ENCODE assay signal across 16 cellular contexts in the genomic region with DNA sequence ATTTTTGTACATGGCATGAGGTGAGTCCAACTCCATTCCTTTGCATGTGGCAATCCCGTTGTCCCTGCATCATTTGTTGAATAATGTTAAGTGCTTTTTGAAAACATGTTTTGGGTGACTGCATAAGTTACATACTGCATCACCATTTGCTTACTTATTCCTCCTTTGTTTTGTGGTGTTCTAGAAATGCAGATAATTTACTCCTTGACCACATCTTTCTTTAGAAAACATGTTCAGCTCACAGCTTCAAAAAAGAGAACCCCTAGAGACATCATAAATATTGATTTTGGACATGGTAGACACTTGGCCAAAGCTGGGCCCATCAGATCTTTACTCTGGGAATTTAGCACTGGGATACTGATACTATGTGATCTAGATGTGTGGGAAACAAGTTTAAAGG.
DNase-seq lines count a peak whose midpoint lies in the region; ATAC-seq and TF ChIP-seq lines count a peak whose summit lies in the region.
"Had no signal": no experiment of that assay in that cellular context is flagged by ENCODE, and none has a peak within 500 bp of the region (broad histone marks: within the 10 kb centered on the region; RNA-seq: fewer than 3 reads in every experiment).

No MANE protein-coding gene starts in this region.

- H3K9me3 ChIP-seq in GM23248 (ENCODE audit: low read depth) (no peaks in the 10 kb centered on the region), adipocyte (ENCODE audit: control insufficient read depth, low read length) (peaks cover 25% of the 10 kb centered on the region), osteoblast (ENCODE audit: low read depth, low read length) (no peaks in the 10 kb centered on the region)

- H3K4me1 ChIP-seq in GM23248 (ENCODE audit: insufficient read depth) (peaks cover 27% of the 10 kb centered on the region), adipocyte (ENCODE audit: control insufficient read depth, insufficient read depth, low read length) (peaks cover 22% of the 10 kb centered on the region), osteoblast (ENCODE audit: insufficient read depth, low read length) (peaks cover 16% of the 10 kb centered on the region), mesendoderm (ENCODE audit: control insufficient read depth, low read depth, low read length) (no peaks in the 10 kb centered on the region)

- no peak overlapping the region for H4K8ac ChIP-seq in mesendoderm (ENCODE audit: low read depth, low read length)

- intact Hi-C loops in posterior cingulate gyrus (cut with DNase I) (no loop called here), left colon (cut with DNase I, micrococcal nuclease) (no loop called here)

- WGBS in GM23248 (ENCODE audit: low coverage in 1 of 2, low lambda C conversion rate in 2 of 2, missing lambda C conversion rate in 2 of 2), 2 experiments = 30 to 56% methylated on average over 1 of the region's 1 CpG
- no CpG with 5 or more reads among the region's 1 CpG for WGBS in mesendoderm (ENCODE audit: extremely low coverage, insufficient coverage, low lambda C conversion rate)

- H3F3A ChIP-seq in GM23248 (ENCODE audit: insufficient read depth) = peaks cover 46% of the 10 kb centered on the region

- H2BK15ac ChIP-seq in mesendoderm (replicated peaks; ENCODE audit: low read depth) = no peak overlapping the region

- no peaks in the 10 kb centered on the region for H4K20me1 ChIP-seq in GM23248 (ENCODE audit: insufficient read depth)
- H4K20me1 ChIP-seq in osteoblast (ENCODE audit: insufficient read depth, low read length) = no peaks in the 10 kb centered on the region

- H3K9me2 ChIP-seq in GM23248 (ENCODE audit: insufficient read depth) = no peaks in the 10 kb centered on the region

- H3K4me3 ChIP-seq in GM23248 (no peak overlapping the region), adipocyte (ENCODE audit: low read length) (peak overlapping the region; percentile 57), choroid plexus epithelial cell (ENCODE audit: low read depth, low read length) (no peak overlapping the region), osteoblast (ENCODE audit: insufficient read depth, low read length) (no peak overlapping the region), mesendoderm (ENCODE audit: low read length) (no peak overlapping the region)

- TF ChIP-seq CTCF in choroid plexus epithelial cell (conservative IDR thresholded peaks at IDR 0.05; ENCODE audit: low read depth, low read length) = no peak
- TF ChIP-seq CTCF in osteoblast (IDR thresholded peaks at IDR 0.05; ENCODE audit: extremely low read depth, low read depth, low read length) = no peak

- no peaks in the 10 kb centered on the region for H3K79me1 ChIP-seq in mesendoderm (ENCODE audit: low read length)

- H3K18ac ChIP-seq in mesendoderm (ENCODE audit: low read length) = no peak overlapping the region

- H3K4ac ChIP-seq in mesendoderm (ENCODE audit: low read depth, low read length) = no peak overlapping the region

- H3K23ac ChIP-seq in mesendoderm (ENCODE audit: low read length) = no peak overlapping the region

- H3K27me3 ChIP-seq in GM23248 (replicated peaks; ENCODE audit: insufficient read depth) = no peaks in the 10 kb centered on the region
- H3K27me3 ChIP-seq in adipocyte (replicated peaks; ENCODE audit: control insufficient read depth, insufficient read depth, low read length) = no peaks in the 10 kb centered on the region
- H3K27me3 ChIP-seq in osteoblast (ENCODE audit: insufficient read depth, low read length) = no peaks in the 10 kb centered on the region
- H3K27me3 ChIP-seq in mesendoderm (ENCODE audit: insufficient read depth, low read length, poor library complexity) = no peaks in the 10 kb centered on the region

- H2AFZ ChIP-seq in GM23248 = no peak overlapping the region
- H2AFZ ChIP-seq in osteoblast (ENCODE audit: low read length) = no peak overlapping the region

- ATAC-seq in left colon = no peak

- H3K56ac ChIP-seq in mesendoderm (ENCODE audit: low read length) = no peak overlapping the region

- peak; percentile 19 for DNase-seq in GM23248
- peak; percentile 64 for DNase-seq in adipocyte (ENCODE audit: low read depth)
- DNase-seq in choroid plexus epithelial cell (ENCODE audit: low read depth) = peak; percentile 23
- DNase-seq in osteoblast (ENCODE audit: insufficient read length, low spot score, missing footprints) = no peak
- DNase-seq in activated CD4-positive, CD25-positive, alpha-beta regulatory T cell (lab: John Stamatoyannopoulos, UW) = no peak
- DNase-seq in mesendoderm = no peak
- DNase-seq in posterior cingulate gyrus = no peak
- no peak for DNase-seq in left colon
- DNase-seq: CD4-positive, alpha-beta T cell; GF-D8; NCI-H146; NCI-H2081 treated with DMSO at 0.1 percent for 48 hours; NCI-H2227 treated with DMSO at 0.1 percent for 48 hours; NK-92 treated with Interleukin-12 subunit alpha and Interleukin-12 subunit beta, amount 100 ng/mL, for 24 hours; SHP77 had no signal

- H2BK5ac ChIP-seq in mesendoderm (ENCODE audit: low read length) = no peak overlapping the region

- no peak overlapping the region for H2BK120ac ChIP-seq in mesendoderm (ENCODE audit: low read depth, low read length)

- no peak overlapping the region for H4K5ac ChIP-seq in mesendoderm (ENCODE audit: low read length)

- H3K36me3 ChIP-seq in GM23248 (ENCODE audit: low read depth) (no peaks in the 10 kb centered on the region), adipocyte (ENCODE audit: control insufficient read depth, insufficient read depth, low read length, severe bottlenecking) (no peaks in the 10 kb centered on the region), osteoblast (ENCODE audit: insufficient read depth, low read length) (no peaks in the 10 kb centered on the region), mesendoderm (ENCODE audit: control insufficient read depth, insufficient read depth, low read length) (no peaks in the 10 kb centered on the region)

- no peak overlapping the region for H2AK5ac ChIP-seq in mesendoderm (ENCODE audit: low read length)

- in situ Hi-C loops in GM23248 (cut with MboI) = no loop called here

- H3K4me2 ChIP-seq in GM23248 (ENCODE audit: unreplicated experiment) (no peak overlapping the region), osteoblast (ENCODE audit: insufficient read depth, low read length) (no peak overlapping the region), mesendoderm (ENCODE audit: low read length) (no peak overlapping the region)

- peak overlapping the region; percentile 70; the same call in 1 of the 2 replicates for H3K27ac ChIP-seq in GM23248
- peak overlapping the region; percentile 49 for H3K27ac ChIP-seq in osteoblast (ENCODE audit: low read depth, low read length)
- H3K27ac ChIP-seq in mesendoderm (ENCODE audit: low read depth, low read length) = no peak overlapping the region
- H3K27ac ChIP-seq: HL-60 had no signal

- H3K9ac ChIP-seq in GM23248 (no peak overlapping the region), adipocyte (ENCODE audit: low read length) (no peak overlapping the region), mesendoderm (ENCODE audit: low read length) (no peak overlapping the region)

- H3K79me2 ChIP-seq in GM23248 (ENCODE audit: insufficient read depth) (no peaks in the 10 kb centered on the region), osteoblast (ENCODE audit: insufficient read depth, low read length) (no peaks in the 10 kb centered on the region), mesendoderm (ENCODE audit: control insufficient read depth, insufficient read depth, low read length) (no peaks in the 10 kb centered on the region)

Comparison
In these comparisons a context has a peak if more than half of its experiments do, and no peak if none do; other contexts are left out.
1. DNase-seq: peak in GM23248 (single experiment), adipocyte (single experiment) and choroid plexus epithelial cell (single experiment); none in osteoblast (single experiment), activated CD4-positive, CD25-positive, alpha-beta regulatory T cell (0 of 4), mesendoderm (single experiment), posterior cingulate gyrus (0 of 10) and left colon (0 of 2).